1 cellular context compared by ENCODE assay signal in genomic region chr19:12995596-12996541, GRCh38.
TF ChIP-seq lines count a peak whose summit lies in the region.

No MANE protein-coding gene starts in this region.

TF ChIP-seq in HepG2, 621 proteins besides CTCF, POLR2A, EP300 and RAD21 (continued from another document and continues in another):
- no peak for TF ChIP-seq SNAPC4 (CRISPR knock-in tag; IDR thresholded peaks at IDR 0.05)
- no peak for TF ChIP-seq ELF1 (CRISPR knock-in tag; IDR thresholded peaks at IDR 0.05)
- TF ChIP-seq ZBTB14 (CRISPR knock-in tag; IDR thresholded peaks at IDR 0.05): peak; percentile 44
- TF ChIP-seq RBM39 (IDR thresholded peaks at IDR 0.05; ENCODE audit: low read depth, low read length, poor library complexity, severe bottlenecking): peak; percentile 81
- no peak for TF ChIP-seq KLF16 (CRISPR knock-in tag; IDR thresholded peaks at IDR 0.05)
- no peak for TF ChIP-seq ZBTB39 (CRISPR knock-in tag; IDR thresholded peaks at IDR 0.05)
- TF ChIP-seq ZNF878 (CRISPR knock-in tag; IDR thresholded peaks at IDR 0.05): no peak
- no peak for TF ChIP-seq MLXIP (CRISPR knock-in tag; IDR thresholded peaks at IDR 0.05; ENCODE audit: borderline replicate concordance)
- no peak for TF ChIP-seq ZNF230 (CRISPR knock-in tag; IDR thresholded peaks at IDR 0.05)
- TF ChIP-seq SP1 (IDR thresholded peaks at IDR 0.05): no peak
- no peak for TF ChIP-seq SP1 (CRISPR knock-in tag; IDR thresholded peaks at IDR 0.05)
- TF ChIP-seq ZNF609 (CRISPR knock-in tag; IDR thresholded peaks at IDR 0.05; ENCODE audit: borderline replicate concordance): no peak
- no peak for TF ChIP-seq ZSCAN25 (CRISPR knock-in tag; IDR thresholded peaks at IDR 0.05)
- peak; percentile 59; the same call in 1 of the 2 replicates for TF ChIP-seq ZNF446 (CRISPR knock-in tag; IDR thresholded peaks at IDR 0.05)
- no peak for TF ChIP-seq ZNF282 (IDR thresholded peaks at IDR 0.05; ENCODE audit: partially characterized antibody)
- TF ChIP-seq MIER2 (CRISPR knock-in tag; IDR thresholded peaks at IDR 0.05): no peak
- TF ChIP-seq GABPB1 (CRISPR knock-in tag; IDR thresholded peaks at IDR 0.05): no peak; the same call in 1 of the 2 replicates
- no peak for TF ChIP-seq TFDP2 (CRISPR knock-in tag; IDR thresholded peaks at IDR 0.05)
- no peak for TF ChIP-seq ZNF761 (CRISPR knock-in tag; conservative IDR thresholded peaks at IDR 0.05)
- TF ChIP-seq KLF9 (CRISPR knock-in tag; IDR thresholded peaks at IDR 0.05; ENCODE audit: low read depth): no peak
- TF ChIP-seq MTERF4 (CRISPR knock-in tag; IDR thresholded peaks at IDR 0.05): 0 out of 2 replicates have a peak, but pooled peaks have one; percentile 12
- peak; percentile 66 for TF ChIP-seq PHF8 (CRISPR knock-in tag; IDR thresholded peaks at IDR 0.05)
- no peak for TF ChIP-seq NONO (IDR thresholded peaks at IDR 0.05)
- TF ChIP-seq NONO (CRISPR knock-in tag; conservative IDR thresholded peaks at IDR 0.05): 0 out of 2 replicates have a peak, but pooled peaks have one; percentile 50
- no peak for TF ChIP-seq NAIF1 (CRISPR knock-in tag; IDR thresholded peaks at IDR 0.05; ENCODE audit: borderline replicate concordance)
- no peak for TF ChIP-seq XBP1 (CRISPR knock-in tag; IDR thresholded peaks at IDR 0.05)
- TF ChIP-seq HOXA3 (CRISPR knock-in tag; IDR thresholded peaks at IDR 0.05): peak; percentile 31; the same call in 1 of the 2 replicates
- TF ChIP-seq ZFP62 (CRISPR knock-in tag; IDR thresholded peaks at IDR 0.05): no peak
- no peak for TF ChIP-seq PLSCR1 (CRISPR knock-in tag; IDR thresholded peaks at IDR 0.05; ENCODE audit: borderline replicate concordance)
- TF ChIP-seq PHB2 (IDR thresholded peaks at IDR 0.05; ENCODE audit: partially characterized antibody): no peak
- peak; percentile 22; the same call in 1 of the 2 replicates for TF ChIP-seq KDM5B (CRISPR knock-in tag; IDR thresholded peaks at IDR 0.05; ENCODE audit: borderline replicate concordance)
- TF ChIP-seq ZNF780A (CRISPR knock-in tag; IDR thresholded peaks at IDR 0.05): no peak
- TF ChIP-seq NFKB2 (CRISPR knock-in tag; IDR thresholded peaks at IDR 0.05; ENCODE audit: borderline replicate concordance): peak; percentile 66; the same call in 1 of the 2 replicates
- TF ChIP-seq HOXA5 (CRISPR knock-in tag; IDR thresholded peaks at IDR 0.05): no peak
- no peak for TF ChIP-seq CREBL2 (CRISPR knock-in tag; IDR thresholded peaks at IDR 0.05; ENCODE audit: borderline replicate concordance)
- no peak for TF ChIP-seq SMC3 (IDR thresholded peaks at IDR 0.05; ENCODE audit: low read length)
- TF ChIP-seq ZNF512B (CRISPR knock-in tag; IDR thresholded peaks at IDR 0.05; ENCODE audit: borderline replicate concordance): no peak
- TF ChIP-seq CBX1 (IDR thresholded peaks at IDR 0.05; ENCODE audit: low read depth): no peak
